ENCODE assay signal across 8 cellular contexts in genomic region chr10:89414879-89415821, GRCh38. TPM values are rescaled to one million over a fixed set of nuclear protein-coding genes. Genes with fewer than 3 reads are reported as not detected.
DNase-seq lines count a peak whose midpoint lies in the region; ATAC-seq and TF ChIP-seq lines count a peak whose summit lies in the region.

No MANE protein-coding gene starts in this region.

- POLR2A ChIA-PET in PC-3 (lab: Charles Lee; ENCODE audit: unreplicated experiment), result no interaction called here

- no peaks in the 10 kb centered on the region for H3F3A ChIP-seq in PC-3 (ENCODE audit: low read length, unreplicated experiment)

- no peaks in the 10 kb centered on the region for H3K9me2 ChIP-seq in PC-3 (replicated peaks; ENCODE audit: low read length)

- no peaks in the 10 kb centered on the region for H3K27me3 ChIP-seq in PC-3 (ENCODE audit: low read length)

- peaks cover 67% of the 10 kb centered on the region for H3K79me2 ChIP-seq in PC-3 (ENCODE audit: low read length)

- ATAC-seq in GM18502 (IDR thresholded peaks at IDR 0.05; ENCODE audit: poor library complexity, unreplicated experiment) (peak; percentile 41), HG02885 (IDR thresholded peaks at IDR 0.05; ENCODE audit: poor library complexity, unreplicated experiment) (peak; percentile 37), PC-3 (peak; percentile 65)

- H2AFZ ChIP-seq in PC-3 (ENCODE audit: low read length), result peak overlapping the region; percentile 71

- H3K27ac ChIP-seq in PC-3 (ENCODE audit: low read length), result peak overlapping the region; percentile 71

- peak overlapping the region; percentile 80 for H3K4me3 ChIP-seq in PC-3 (ENCODE audit: low read length)
- peak overlapping the region; percentile 75 for H3K4me3 ChIP-seq in fibroblast of villous mesenchyme (ENCODE audit: low read depth, low read length)

- H3K9ac ChIP-seq in PC-3 (ENCODE audit: low read length), result peak overlapping the region; percentile 82

- peaks cover 32% of the 10 kb centered on the region for H3K4me1 ChIP-seq in PC-3 (ENCODE audit: insufficient read depth, low read length)

- TF ChIP-seq CTCF in PC-3 (conservative IDR thresholded peaks at IDR 0.05; ENCODE audit: low read depth, low read length) (no peak), fibroblast of villous mesenchyme (IDR thresholded peaks at IDR 0.05; ENCODE audit: insufficient read depth, low read depth, low read length) (no peak), nephron (IDR thresholded peaks at IDR 0.05; ENCODE audit: unreplicated experiment in 3 of 3) (peak in 1 of 3 experiments; percentile 13), type B pancreatic cell (conservative IDR thresholded peaks at IDR 0.05) (peak; percentile 55)

- H3K36me3 Mint-ChIP-seq in nephron (ENCODE audit: low read depth) (peaks cover 15% of the 10 kb centered on the region), type B pancreatic cell (peaks cover 24% of the 10 kb centered on the region)

- H3K36me3 ChIP-seq in PC-3 (ENCODE audit: low read depth, low read length), result peaks cover 6% of the 10 kb centered on the region; the same call in 1 of the 2 replicates

- peak overlapping the region; percentile 98 to 99 (median 99) for H3K27ac Mint-ChIP-seq in nephron
- H3K27ac Mint-ChIP-seq in type B pancreatic cell, result peak overlapping the region; percentile 93

- no peaks in the 10 kb centered on the region for H3K9me3 ChIP-seq in PC-3 (ENCODE audit: low read length)

- peak overlapping the region; percentile 74 for H3K4me2 ChIP-seq in PC-3 (ENCODE audit: low read length)

- peaks cover 20% of the 10 kb centered on the region for H3K4me1 Mint-ChIP-seq in nephron
- H3K4me1 Mint-ChIP-seq in type B pancreatic cell (ENCODE audit: unreplicated experiment), result peaks cover 22% of the 10 kb centered on the region

- intact Hi-C loops in PC-3 (cut with micrococcal nuclease), result loop anchor here (1.0 to 2.0 kb wide), 2 partner anchors 22 to 198 kb away; partner anchors contain the start of gene IFIT1

- no peaks in the 10 kb centered on the region for H3K9me3 Mint-ChIP-seq in nephron
- H3K9me3 Mint-ChIP-seq in type B pancreatic cell, result no peaks in the 10 kb centered on the region

- BruUV-seq in PC-3 (replicated peaks; lab: Mats Ljungman, UMichigan), result no TSS peak

- H4K20me1 ChIP-seq in PC-3 (ENCODE audit: low read length), result no peaks in the 10 kb centered on the region

- CTCF ChIA-PET in PC-3 (lab: Charles Lee), result interaction anchor here (0.9 kb wide), 1 partner anchor 15 kb away, joined by 3 read pairs; no protein-coding TSS in a partner anchor

- DNase-seq in 8988T (peak; percentile 46), PC-3 (peak; percentile 35), fibroblast of villous mesenchyme (ENCODE audit: low read depth) (peak; percentile 53), type B pancreatic cell (ENCODE audit: extremely low spot score, unreplicated experiment) (peak; percentile 69)
- peak; percentile 79 for DNase-seq in activated effector memory CD4-positive, alpha-beta T cell treated with anti-CD3 and anti-CD28 coated beads, Interleukin-2, amount 50 U/mL, for 16 hours

- H3K4me3 Mint-ChIP-seq in nephron (peak overlapping the region; percentile 96 to 100 (median 98)), type B pancreatic cell (peak overlapping the region; percentile 98)

- H3K27me3 Mint-ChIP-seq in nephron (ENCODE audit: low read depth), result peaks cover 3% of the 10 kb centered on the region
- no peaks in the 10 kb centered on the region for H3K27me3 Mint-ChIP-seq in type B pancreatic cell

RNA-seq across cellular contexts. Expression of gene IFIT5, which starts 0.8 kb away (rescaled TPM):
- total RNA-seq in PC-3 (2014; rRNA removed) (8.9 and 10.7 TPM in 2 replicates), fibroblast of villous mesenchyme (36.7 and 52.7 TPM in 2 replicates), type B pancreatic cell (ENCODE audit: low replicate concordance) (9.4 and 11.0 TPM in 2 replicates)

RNA-seq across cellular contexts. Expression of gene IFIT1, which starts 22.7 kb away (rescaled TPM):
- 14.1 and 19.6 TPM in 2 replicates for total RNA-seq in PC-3 (2014; rRNA removed)
- total RNA-seq in fibroblast of villous mesenchyme, result 32.9 and 70.8 TPM in 2 replicates
- total RNA-seq in type B pancreatic cell (ENCODE audit: low replicate concordance), result 4.4 and 6.0 TPM in 2 replicates

RNA-seq across cellular contexts. Expression of gene IFIT1B, which starts 37.3 kb away (rescaled TPM):
- not detected in 2 replicates for total RNA-seq in PC-3 (2014; rRNA removed)
- total RNA-seq in fibroblast of villous mesenchyme, result under 0.01 TPM in 1 of 2 replicates, not detected in the other
- total RNA-seq in type B pancreatic cell (ENCODE audit: low replicate concordance), result not detected in 2 replicates

Comparison
In these comparisons a context has a peak if more than half of its experiments do, and no peak if none do; other contexts are left out.
1. Peak in every context shown above with its lines: DNase-seq, ATAC-seq, H3K4me3 ChIP-seq and H3K27ac ChIP-seq.